Comparison of ENCODE assay signal across 10 cellular contexts in the genomic region with DNA sequence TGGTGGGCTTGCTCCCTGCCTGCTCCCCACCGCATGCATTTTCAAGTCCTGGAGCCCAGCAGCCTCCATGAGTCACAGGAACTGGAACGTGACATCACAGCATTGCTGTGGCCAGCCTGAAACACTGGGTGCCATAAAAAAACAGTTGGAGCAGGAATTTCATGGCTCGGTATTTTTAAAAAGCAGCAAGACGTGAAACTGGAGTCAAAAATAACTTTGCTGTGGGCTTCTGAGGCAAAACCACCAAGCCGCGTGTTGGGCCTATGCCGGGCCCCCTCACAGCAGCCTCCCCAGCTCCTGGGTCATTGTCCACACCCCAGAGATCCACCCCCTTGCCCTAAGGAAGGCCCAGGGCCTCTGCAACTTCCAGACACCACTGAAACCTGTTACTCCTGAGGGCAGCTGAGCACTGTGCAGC. TPM values are rescaled to one million over a fixed set of nuclear protein-coding genes. Genes with fewer than 3 reads are reported as not detected.
DNase-seq lines count a peak whose midpoint lies in the region; ATAC-seq lines count a peak whose summit lies in the region.
"Had no signal": no experiment of that assay in that cellular context is flagged by ENCODE, and none has a peak within 500 bp of the region (broad histone marks: within the 10 kb centered on the region; RNA-seq: fewer than 3 reads in every experiment).

No MANE protein-coding gene starts in this region.

- intact Hi-C loops in left ventricle myocardium superior (cut with micrococcal nuclease): no loop called here
- intact Hi-C loops in activated CD4-positive, alpha-beta T cell treated with anti-CD3 and anti-CD28 coated beads, Interleukin-2, amount 10 ng/mL, durations not matched to agents 24 days and 14 days (cut with micrococcal nuclease): no loop called here

- peak; percentile 92 for DNase-seq in GM23248
- peak; percentile 84 for DNase-seq in amniotic epithelial cell (ENCODE audit: low read depth)
- peak; percentile 37 for DNase-seq in left ventricle myocardium superior
- no peak for DNase-seq in G401 (ENCODE audit: low spot score)
- DNase-seq in activated effector memory CD4-positive, alpha-beta T cell treated with Interleukin-2 at 50 U/mL for 16 hours: no peak
- no peak for DNase-seq in activated CD4-positive, alpha-beta T cell treated with anti-CD3 and anti-CD28 coated beads, Interleukin-2, amount 10 ng/mL, durations not matched to agents 24 days and 14 days
- no peak for DNase-seq in DMS53 (lab: John Stamatoyannopoulos, UW)
- DNase-seq: caudate nucleus had no signal

- H3K9me3 ChIP-seq in GM23248 (ENCODE audit: low read depth): no peaks in the 10 kb centered on the region

- peak overlapping the region; percentile 85 for H3K27ac ChIP-seq in GM23248
- H3K27ac ChIP-seq in skin epidermis: peak overlapping the region in 20 of 21 experiments; percentile 9 to 83 (median 56)

- peak overlapping the region; percentile 68 for H3K9ac ChIP-seq in GM23248

- peaks cover 24% of the 10 kb centered on the region for H3K4me1 Mint-ChIP-seq in activated CD4-positive, alpha-beta T cell treated with anti-CD3 and anti-CD28 coated beads, Interleukin-2, amount 10 ng/mL, durations not matched to agents 24 days and 14 days

- H3K36me3 ChIP-seq in GM23248 (ENCODE audit: low read depth): no peaks in the 10 kb centered on the region

- in situ Hi-C loops in GM23248 (cut with MboI) (no loop called here), G401 (cut with HindIII; ENCODE audit: low sequenced_read_pairs) (no loop called here)

- H3K36me3 Mint-ChIP-seq in activated CD4-positive, alpha-beta T cell treated with anti-CD3 and anti-CD28 coated beads, Interleukin-2, amount 10 ng/mL, durations not matched to agents 24 days and 14 days (ENCODE audit: low read depth): peaks cover 4% of the 10 kb centered on the region

- H3K27me3 Mint-ChIP-seq in activated CD4-positive, alpha-beta T cell treated with anti-CD3 and anti-CD28 coated beads, Interleukin-2, amount 10 ng/mL, durations not matched to agents 24 days and 14 days: no peaks in the 10 kb centered on the region
- H3K27me3 Mint-ChIP-seq: progenitor cell of endocrine pancreas had no signal

- ATAC-seq in left ventricle myocardium superior: peak; percentile 34

- peaks cover 45% of the 10 kb centered on the region for H3K4me1 ChIP-seq in GM23248 (ENCODE audit: insufficient read depth)

- H3F3A ChIP-seq in GM23248 (ENCODE audit: insufficient read depth): no peaks in the 10 kb centered on the region

- 2 to 6% methylated on average over 7 of the region's 7 CpGs for WGBS in GM23248 (ENCODE audit: low coverage in 1 of 2, low lambda C conversion rate in 2 of 2, missing lambda C conversion rate in 2 of 2), 2 experiments

- H3K4me3 Mint-ChIP-seq in activated CD4-positive, alpha-beta T cell treated with anti-CD3 and anti-CD28 coated beads, Interleukin-2, amount 10 ng/mL, durations not matched to agents 24 days and 14 days: no peak overlapping the region

- H3K9me3 Mint-ChIP-seq in activated CD4-positive, alpha-beta T cell treated with anti-CD3 and anti-CD28 coated beads, Interleukin-2, amount 10 ng/mL, durations not matched to agents 24 days and 14 days: no peaks in the 10 kb centered on the region

- H2AFZ ChIP-seq in GM23248: peak overlapping the region; percentile 62

- H3K79me2 ChIP-seq in GM23248 (ENCODE audit: insufficient read depth): no peaks in the 10 kb centered on the region

- peak overlapping the region; percentile 3 for H3K4me2 ChIP-seq in GM23248 (ENCODE audit: unreplicated experiment)

- no peak overlapping the region for H3K27ac Mint-ChIP-seq in activated CD4-positive, alpha-beta T cell treated with anti-CD3 and anti-CD28 coated beads, Interleukin-2, amount 10 ng/mL, durations not matched to agents 24 days and 14 days
- H3K27ac Mint-ChIP-seq: progenitor cell of endocrine pancreas had no signal

- H4K20me1 ChIP-seq in GM23248 (ENCODE audit: insufficient read depth): no peaks in the 10 kb centered on the region

- H3K4me3 ChIP-seq in GM23248 (no peak overlapping the region), skin epidermis (no peak overlapping the region)

- no peaks in the 10 kb centered on the region for H3K27me3 ChIP-seq in GM23248 (replicated peaks; ENCODE audit: insufficient read depth)

- H3K9me2 ChIP-seq in GM23248 (ENCODE audit: insufficient read depth): no peaks in the 10 kb centered on the region

RNA-seq across cellular contexts. Expression of a gene that starts 33.8 kb away (rescaled TPM):
- 12.4 and 17.7 TPM in 2 replicates for total RNA-seq in GM23248 (2014; rRNA removed; shearing (Covaris generic))
- polyA plus RNA-seq in GM23248 (2016; fragmentation: Nextera tagmentation; extraction: Ambion mirVana): 5.1 and 5.8 TPM in 2 replicates
- 25.2 TPM for total RNA-seq in left ventricle myocardium superior
- total RNA-seq in G401 (2014; rRNA removed; shearing (Covaris generic)): 14.6 and 16.8 TPM in 2 replicates
- total RNA-seq in activated CD4-positive, alpha-beta T cell treated with anti-CD3 and anti-CD28 coated beads, Interleukin-2, amount 10 ng/mL, durations not matched to agents 24 days and 14 days: 33.5 and 34.0 TPM in 2 replicates

Comparison
In these comparisons a context has a peak if more than half of its experiments do, and no peak if none do; other contexts are left out.
1. DNase-seq: peak in GM23248 (single experiment), amniotic epithelial cell (single experiment) and left ventricle myocardium superior (single experiment); none in G401 (single experiment), activated effector memory CD4-positive, alpha-beta T cell treated with Interleukin-2 at 50 U/mL for 16 hours (single experiment), activated CD4-positive, alpha-beta T cell treated with anti-CD3 and anti-CD28 coated beads, Interleukin-2, amount 10 ng/mL, durations not matched to agents 24 days and 14 days (single experiment) and DMS53 (single experiment).